Comparison of ENCODE assay signal across 8 cellular contexts in genomic region chr2:69436594-69436936, GRCh38. TPM values are rescaled to one million over a fixed set of nuclear protein-coding genes. Genes with fewer than 3 reads are reported as not detected.
A peak's percentile ranks its signal among the peaks of the same experiment; 100 is the strongest.
DNase-seq lines count a peak whose midpoint lies in the region; ATAC-seq lines count a peak whose summit lies in the region.

No MANE protein-coding gene starts in this region.

- H3K4me3 Mint-ChIP-seq in activated CD4-positive, alpha-beta memory T cell treated with anti-CD3 and anti-CD28 coated beads, Interleukin-2, amount 10 ng/mL, durations not matched to agents 7 days and 5 days, result peak overlapping the region; percentile 94
- H3K4me3 Mint-ChIP-seq in stimulated activated naive CD8-positive, alpha-beta T cell treated with anti-CD3 and anti-CD28 coated beads, Interleukin-15, amount 100 ng/mL, for 72 hours, result peak overlapping the region; percentile 80 to 96

- peak; percentile 3 for ATAC-seq in HG02678 (IDR thresholded peaks at IDR 0.05; ENCODE audit: unreplicated experiment)
- ATAC-seq in stimulated activated naive CD8-positive, alpha-beta T cell treated with anti-CD3 and anti-CD28 coated beads, Interleukin-15, amount 100 ng/mL, for 72 hours, result no peak

- H3K9me3 Mint-ChIP-seq in activated CD4-positive, alpha-beta memory T cell treated with anti-CD3 and anti-CD28 coated beads, Interleukin-2, amount 10 ng/mL, durations not matched to agents 7 days and 5 days, result peaks cover 8% of the 10 kb centered on the region
- peaks cover 12 to 15% of the 10 kb centered on the region in 2 donors for H3K9me3 Mint-ChIP-seq in stimulated activated naive CD8-positive, alpha-beta T cell treated with anti-CD3 and anti-CD28 coated beads, Interleukin-15, amount 100 ng/mL, for 72 hours

- no peaks in the 10 kb centered on the region for H3K27me3 ChIP-seq in iPS-18a (ENCODE audit: control insufficient read depth, insufficient read depth, low read length)

- CTCF ChIA-PET in activated CD4-positive, alpha-beta memory T cell treated with anti-CD3 and anti-CD28 coated beads, Interleukin-2, amount 10 ng/mL, durations not matched to agents 7 days and 5 days (lab: Charles Lee), result interaction anchor here (0.7 to 2.8 kb wide), 28 partner anchors 10 to 857 kb away, joined by 3 to 38 read pairs (median 4); partner anchors contain the start of genes C2orf42 and SNRPG

- H3K36me3 Mint-ChIP-seq in activated CD4-positive, alpha-beta memory T cell treated with anti-CD3 and anti-CD28 coated beads, Interleukin-2, amount 10 ng/mL, durations not matched to agents 7 days and 5 days (ENCODE audit: low read depth), result peaks cover 8% of the 10 kb centered on the region

- peak overlapping the region; percentile 13 for H3K27ac ChIP-seq in iPS-18a (ENCODE audit: low read length)

- peak overlapping the region; percentile 96 for H3K27ac Mint-ChIP-seq in activated CD4-positive, alpha-beta memory T cell treated with anti-CD3 and anti-CD28 coated beads, Interleukin-2, amount 10 ng/mL, durations not matched to agents 7 days and 5 days
- H3K27ac Mint-ChIP-seq in stimulated activated naive CD8-positive, alpha-beta T cell treated with anti-CD3 and anti-CD28 coated beads, Interleukin-15, amount 100 ng/mL, for 72 hours, result peak overlapping the region; percentile 97 to 98

- H3K4me3 ChIP-seq in iPS-18a (ENCODE audit: low read length), result peak overlapping the region; percentile 87

- no peaks in the 10 kb centered on the region for H3K27me3 Mint-ChIP-seq in activated CD4-positive, alpha-beta memory T cell treated with anti-CD3 and anti-CD28 coated beads, Interleukin-2, amount 10 ng/mL, durations not matched to agents 7 days and 5 days
- no peaks in the 10 kb centered on the region for H3K27me3 Mint-ChIP-seq in stimulated activated naive CD8-positive, alpha-beta T cell treated with anti-CD3 and anti-CD28 coated beads, Interleukin-15, amount 100 ng/mL, for 72 hours

- POLR2A ChIA-PET in activated CD4-positive, alpha-beta memory T cell treated with anti-CD3 and anti-CD28 coated beads, Interleukin-2, amount 10 ng/mL, durations not matched to agents 7 days and 5 days (lab: Charles Lee), result interaction anchor here (0.6 to 2.5 kb wide), 28 partner anchors 14 to 857 kb away, joined by 3 to 33 read pairs (median 4); partner anchors contain the start of genes AAK1, ANXA4, C2orf42 and GFPT1

- H3K9me3 ChIP-seq in ES-I3 (ENCODE audit: control insufficient read depth, insufficient read depth, low read length) (0 out of 2 replicates have a peak, but pooled peaks cover 2% of the 10 kb centered on the region), iPS-18a (ENCODE audit: control insufficient read depth, low read depth, low read length) (no peaks in the 10 kb centered on the region)

- H3K36me3 ChIP-seq in ES-I3 (ENCODE audit: insufficient read depth, low read length) (no peaks in the 10 kb centered on the region; the same call in 1 of the 2 replicates), iPS-18a (ENCODE audit: control insufficient read depth, low read depth, low read length) (no peaks in the 10 kb centered on the region)

- H3K4me1 ChIP-seq in ES-I3 (ENCODE audit: insufficient read depth, low read length) (peaks cover 19% of the 10 kb centered on the region), iPS-18a (ENCODE audit: control insufficient read depth, low read depth, low read length) (peaks cover 22% of the 10 kb centered on the region)

- no peak for DNase-seq in activated CD4-positive, alpha-beta memory T cell treated with anti-CD3 and anti-CD28 coated beads, Interleukin-2, amount 10 ng/mL, durations not matched to agents 7 days and 5 days
- DNase-seq in stimulated activated naive CD8-positive, alpha-beta T cell treated with anti-CD3 and anti-CD28 coated beads, Interleukin-15, amount 100 ng/mL, for 72 hours, result peak in 1 of 2 donors; percentile 12
- DNase-seq in NCI-H2227 (lab: John Stamatoyannopoulos, UW; ENCODE audit: unreplicated experiment), result no peak
- no peak for DNase-seq in NCI-H748 treated with DMSO at 0.1 percent for 48 hours (lab: John Stamatoyannopoulos, UW)
- DNase-seq in occipital lobe (lab: John Stamatoyannopoulos, UW), result no peak

- H3K9ac ChIP-seq in ES-I3 (ENCODE audit: low read depth, low read length), result peak overlapping the region; percentile 82
- peak overlapping the region; percentile 67 for H3K9ac ChIP-seq in iPS-18a (ENCODE audit: low read length)

- peaks cover 33% of the 10 kb centered on the region for H3K4me1 Mint-ChIP-seq in activated CD4-positive, alpha-beta memory T cell treated with anti-CD3 and anti-CD28 coated beads, Interleukin-2, amount 10 ng/mL, durations not matched to agents 7 days and 5 days
- H3K4me1 Mint-ChIP-seq in stimulated activated naive CD8-positive, alpha-beta T cell treated with anti-CD3 and anti-CD28 coated beads, Interleukin-15, amount 100 ng/mL, for 72 hours, result peaks cover 38% of the 10 kb centered on the region

RNA-seq across cellular contexts. Expression of gene NFU1, which starts 0.7 kb away (rescaled TPM):
- 10 to 100 TPM; 24.4 to 30.7 TPM for total RNA-seq in activated CD4-positive, alpha-beta memory T cell treated with anti-CD3 and anti-CD28 coated beads, Interleukin-2, amount 10 ng/mL, durations not matched to agents 7 days and 5 days
- 51.5 TPM for total RNA-seq in occipital lobe

RNA-seq across cellular contexts. Expression of gene GFPT1, which starts 49.5 kb away (rescaled TPM):
- total RNA-seq in activated CD4-positive, alpha-beta memory T cell treated with anti-CD3 and anti-CD28 coated beads, Interleukin-2, amount 10 ng/mL, durations not matched to agents 7 days and 5 days, result 10 to 100 TPM; 27.4 to 29.6 TPM
- total RNA-seq in occipital lobe, result 79.4 TPM
